Comparison of ENCODE assay signal across 36 cellular contexts in the genomic region with DNA sequence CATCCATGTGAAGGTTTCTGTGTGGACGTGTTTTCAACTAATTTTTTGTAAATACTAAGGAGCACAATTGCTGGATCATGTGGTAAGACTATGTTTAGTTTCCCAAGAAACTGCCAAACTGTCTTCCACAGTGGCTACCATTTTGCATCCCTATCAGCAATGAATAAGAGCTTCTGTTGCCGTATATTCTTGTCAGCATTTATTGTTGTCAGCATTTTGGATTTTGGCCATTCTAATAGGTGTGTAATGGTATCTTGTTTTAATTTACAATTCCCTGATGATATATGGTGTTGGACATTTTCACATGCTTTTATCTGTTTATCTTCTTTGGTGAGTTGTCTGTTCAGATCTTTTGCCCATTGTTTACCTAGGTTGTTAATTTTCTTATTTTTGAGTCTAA. TPM values are rescaled to one million over a fixed set of nuclear protein-coding genes. Genes with fewer than 3 reads are reported as not detected.
DNase-seq lines count a peak whose midpoint lies in the region; ATAC-seq, FAIRE-seq and TF ChIP-seq lines count a peak whose summit lies in the region.
"Had no signal": no experiment of that assay in that cellular context is flagged by ENCODE, and none has a peak within 500 bp of the region (broad histone marks: within the 10 kb centered on the region; RNA-seq: fewer than 3 reads in every experiment).

No MANE protein-coding gene starts in this region.

- H3K27me3 Mint-ChIP-seq in CD8-positive, alpha-beta T cell (ENCODE audit: low read depth) = no peaks in the 10 kb centered on the region
- H3K27me3 Mint-ChIP-seq: B cell; CD4-positive, alpha-beta memory T cell; CD4-positive, alpha-beta T cell; CD4-positive, CD25-positive, alpha-beta regulatory T cell; CD8-positive, alpha-beta memory T cell had no signal

- H3K9me1 ChIP-seq in K562 (ENCODE audit: control insufficient read depth, insufficient read depth, low read length) = no peaks in the 10 kb centered on the region

- POLR2A ChIA-PET in HepG2 (lab: Yijun Ruan, JAX) = no interaction called here
- POLR2A ChIA-PET in CD8-positive, alpha-beta T cell (lab: Charles Lee) = no interaction called here
- POLR2A ChIA-PET in K562 (lab: Yijun Ruan, JAX) = no interaction called here

- H2AFZ ChIP-seq in HepG2 (ENCODE audit: low read length) = no peak overlapping the region
- no peak overlapping the region for H2AFZ ChIP-seq in K562 (ENCODE audit: low read depth, low read length)

- H3K36me3 ChIP-seq in HepG2 (replicated peaks in 1 of 2; ENCODE audit: control insufficient read depth in 1 of 2, insufficient read depth in 2 of 2, low read length in 2 of 2) (no peaks in the 10 kb centered on the region), right lobe of liver (no peaks in the 10 kb centered on the region), K562 (ENCODE audit: control insufficient read depth, insufficient read depth, low read length) (no peaks in the 10 kb centered on the region)
- no peaks in the 10 kb centered on the region for H3K36me3 ChIP-seq in CD8-positive, alpha-beta T cell (ENCODE audit: insufficient read depth, low read length)
- H3K36me3 ChIP-seq: BE2C had no signal

- TF ChIP-seq EP300 in HepG2 (IDR thresholded peaks at IDR 0.05; ENCODE audit: low read depth in 2 of 2, low read length in 2 of 2) = no peak
- no peak for TF ChIP-seq EP300 in HepG2 (CRISPR knock-in tag; IDR thresholded peaks at IDR 0.05; ENCODE audit: borderline replicate concordance)
- no peak for TF ChIP-seq EP300 in K562 (IDR thresholded peaks at IDR 0.05; ENCODE audit: low read length)

- H3K9me3 ChIP-seq in HepG2 (ENCODE audit: low read length) (no peaks in the 10 kb centered on the region), right lobe of liver (no peaks in the 10 kb centered on the region), K562 (replicated peaks; ENCODE audit: control insufficient read depth, insufficient read depth, low read depth, low read length) (no peaks in the 10 kb centered on the region)
- H3K9me3 ChIP-seq in CD8-positive, alpha-beta T cell (ENCODE audit: low read length) = no peaks in the 10 kb centered on the region
- H3K9me3 ChIP-seq: A549, BE2C had no signal

- H3K9me3 Mint-ChIP-seq in CD8-positive, alpha-beta T cell = peaks cover 6% of the 10 kb centered on the region
- H3K9me3 Mint-ChIP-seq: CD4-positive, alpha-beta T cell had no signal

- H3K4me1 Mint-ChIP-seq in CD8-positive, alpha-beta T cell (ENCODE audit: low read depth) = no peaks in the 10 kb centered on the region
- H3K4me1 Mint-ChIP-seq: B cell; CD14-positive monocyte; CD8-positive, alpha-beta memory T cell had no signal

- in situ Hi-C loops in HepG2 (cut with HindIII; ENCODE audit: extremely low pct_ligation_motif_present, low pct_unique_long_range_greater_than_20kb) = no loop called here
- in situ Hi-C loops in K562 (cut with MboI) = no loop called here

- no peak overlapping the region for H3K9ac ChIP-seq in HepG2 (ENCODE audit: insufficient read depth, low read depth, low read length)
- no peak overlapping the region for H3K9ac ChIP-seq in K562 (ENCODE audit: insufficient read depth in 1 of 2, low read depth in 2 of 2, low read length in 2 of 2)
- H3K9ac ChIP-seq: BLaER1; BLaER1 treated with 17β-estradiol and CSF1 and Interleukin-3, amounts not matched to agents 10 nM and 100 nM had no signal

- no TSS peak for BruUV-seq in HepG2 (replicated peaks; lab: Mats Ljungman, UMichigan)
- BruUV-seq in K562 (replicated peaks; lab: Mats Ljungman, UMichigan) = no TSS peak

- CTCF ChIA-PET in HepG2 (lab: Yijun Ruan, JAX; ENCODE audit: low intra/inter-chr PET ratio, low total read pairs) (no interaction called here), K562 (lab: Yijun Ruan, JAX; ENCODE audit: low intra/inter-chr PET ratio) (no interaction called here)
- CTCF ChIA-PET in CD8-positive, alpha-beta T cell (lab: Charles Lee) = no interaction called here

- H3K79me2 ChIP-seq in HepG2 (ENCODE audit: insufficient read depth, low read length) = no peaks in the 10 kb centered on the region
- H3K79me2 ChIP-seq in K562 (ENCODE audit: control insufficient read depth, insufficient read depth, low read length) = no peaks in the 10 kb centered on the region

- WGBS in HepG2 (ENCODE audit: low lambda C conversion rate) = 44% methylated on average over 2 of the region's 2 CpGs
- WGBS in right lobe of liver (ENCODE audit: insufficient coverage, low coverage, low lambda C conversion rate, missing lambda C conversion rate) = 100% methylated on average over 2 of the region's 2 CpGs
- WGBS in K562 (ENCODE audit: insufficient coverage, low coverage, missing lambda C conversion rate) = 47% methylated on average over 2 of the region's 2 CpGs

- ATAC-seq in HepG2 (no peak), right lobe of liver (no peak), K562 (no peak), GM18909 (IDR thresholded peaks at IDR 0.05; ENCODE audit: poor library complexity, unreplicated experiment) (no peak), HG03565 (IDR thresholded peaks at IDR 0.05; ENCODE audit: unreplicated experiment) (no peak)
- ATAC-seq in CD8-positive, alpha-beta T cell = no peak
- ATAC-seq: A549 had no signal

- no peak for FAIRE-seq in HepG2 (lab: Jason Lieb, UNC)
- peak; percentile 11 for FAIRE-seq in D721Med (lab: Jason Lieb, UNC)
- no peak for FAIRE-seq in K562 (lab: Jason Lieb, UNC)
- FAIRE-seq: A204.1, A549 had no signal

- H3K27ac ChIP-seq in HepG2 (ENCODE audit: extremely low read length, insufficient read depth, low read length) (no peak overlapping the region), right lobe of liver (no peak overlapping the region), K562 (ENCODE audit: extremely low read depth, low read depth, low read length) (no peak overlapping the region)
- H3K27ac ChIP-seq in CD8-positive, alpha-beta T cell (ENCODE audit: low read depth, low read length) = no peak overlapping the region
- H3K27ac ChIP-seq: 22Rv1; A549; BLaER1; BLaER1 treated with 17β-estradiol and CSF1 and Interleukin-3, amounts not matched to agents 10 nM and 100 nM; C4-2B had no signal

- no peak for TF ChIP-seq POLR2A in HepG2 (IDR thresholded peaks at IDR 0.05; ENCODE audit: insufficient read depth in 1 of 2, low read depth in 2 of 2, low read length in 2 of 2)
- TF ChIP-seq POLR2A in right lobe of liver (IDR thresholded peaks at IDR 0.05) = no peak
- no peak for TF ChIP-seq POLR2A in K562 (conservative IDR thresholded peaks at IDR 0.05)

- DNase-seq in HepG2 (ENCODE audit: low spot score) (no peak), right lobe of liver (no peak), D721Med (ENCODE audit: insufficient read length, low spot score) (no peak), K562 (ENCODE audit: extremely low read depth in 1 of 4, low spot score in 3 of 4) (no peak), cerebellar nuclear complex (lab: John Stamatoyannopoulos, UW) (no peak)
- DNase-seq in CD8-positive, alpha-beta T cell = no peak
- DNase-seq: 8988T; ACHN; AML-193; BE2C; C1 segment of cervical spinal cord; Caco-2; Calu3; CD4-positive, alpha-beta memory T cell; CD4-positive, alpha-beta T cell; CD4-positive, CD25-positive, alpha-beta regulatory T cell; CD8-positive, alpha-beta memory T cell; COR-L47; DMS 273 treated with DMSO at 0.1 percent for 48 hours; DMS153; DMS53; DMS79; DMS79 treated with DMSO at 0.1 percent for 48 hours; DND-41; EL had no signal

- peaks cover 44% of the 10 kb centered on the region for H3K36me3 Mint-ChIP-seq in CD8-positive, alpha-beta T cell

- no peak for TF ChIP-seq CTCF in HepG2 (CRISPR knock-in tag; IDR thresholded peaks at IDR 0.05)
- no peak for TF ChIP-seq CTCF in right lobe of liver (IDR thresholded peaks at IDR 0.05)
- no peak for TF ChIP-seq CTCF in CD8-positive, alpha-beta T cell (IDR thresholded peaks at IDR 0.05)
- TF ChIP-seq CTCF in D721Med (IDR thresholded peaks at IDR 0.05; ENCODE audit: insufficient read depth, missing control alignments) = no peak
- no peak for TF ChIP-seq CTCF in K562 (IDR thresholded peaks at IDR 0.05 in 2 of 3, conservative IDR thresholded peaks at IDR 0.05 in 1 of 3; ENCODE audit: insufficient read depth in 2 of 3, low read depth in 1 of 3, low read length in 3 of 3)

- H3K4me3 ChIP-seq in HepG2 (replicated peaks in 1 of 3; ENCODE audit: insufficient read depth in 1 of 3, low read depth in 2 of 3, low read length in 3 of 3) (no peak overlapping the region), right lobe of liver (no peak overlapping the region), K562 (no peak overlapping the region)
- H3K4me3 ChIP-seq in CD8-positive, alpha-beta T cell (ENCODE audit: low read depth, low read length) = no peak overlapping the region
- H3K4me3 ChIP-seq: A549; BLaER1; BLaER1 treated with 17β-estradiol and CSF1 and Interleukin-3, amounts not matched to agents 10 nM and 100 nM had no signal

- no peaks in the 10 kb centered on the region for H3K27me3 ChIP-seq in HepG2 (ENCODE audit: control insufficient read depth in 1 of 2, insufficient read depth in 2 of 2, low read length in 2 of 2)
- no peaks in the 10 kb centered on the region for H3K27me3 ChIP-seq in right lobe of liver
- no peaks in the 10 kb centered on the region for H3K27me3 ChIP-seq in CD8-positive, alpha-beta T cell (ENCODE audit: insufficient read depth, low read length)
- H3K27me3 ChIP-seq in K562 (ENCODE audit: control insufficient read depth in 2 of 2, insufficient read depth in 2 of 2, low read length in 2 of 2) = no peaks in the 10 kb centered on the region
- H3K27me3 ChIP-seq: BE2C; BLaER1; BLaER1 treated with 17β-estradiol and CSF1 and Interleukin-3, amounts not matched to agents 10 nM and 100 nM had no signal

- H3K4me1 ChIP-seq in HepG2 (ENCODE audit: insufficient read depth, low read length) (peaks cover 20% of the 10 kb centered on the region), right lobe of liver (peaks cover 0 to 10% (median 6%) of the 10 kb centered on the region in 4 donors), K562 (replicated peaks in 1 of 2; ENCODE audit: control insufficient read depth in 2 of 2, insufficient read depth in 2 of 2, low read length in 2 of 2) (no peaks in the 10 kb centered on the region)
- no peaks in the 10 kb centered on the region for H3K4me1 ChIP-seq in CD8-positive, alpha-beta T cell (ENCODE audit: insufficient read depth, low read length)
- H3K4me1 ChIP-seq: BE2C; BLaER1; BLaER1 treated with 17β-estradiol and CSF1 and Interleukin-3, amounts not matched to agents 10 nM and 100 nM had no signal

- H3K4me2 ChIP-seq in HepG2 (ENCODE audit: low read depth, low read length) = no peak overlapping the region
- H3K4me2 ChIP-seq in K562 (ENCODE audit: insufficient read depth, low read length) = no peak overlapping the region
- H3K4me2 ChIP-seq: A549; BLaER1; BLaER1 treated with 17β-estradiol and CSF1 and Interleukin-3, amounts not matched to agents 10 nM and 100 nM had no signal

- no peak overlapping the region for H3K4me3 Mint-ChIP-seq in CD8-positive, alpha-beta T cell
- H3K4me3 Mint-ChIP-seq: B cell; CD14-positive monocyte; CD4-positive, alpha-beta memory T cell; CD4-positive, alpha-beta T cell; CD8-positive, alpha-beta memory T cell had no signal

- H4K20me1 ChIP-seq in HepG2 (ENCODE audit: insufficient read depth, low read length) (no peaks in the 10 kb centered on the region), K562 (replicated peaks; ENCODE audit: control insufficient read depth, insufficient read depth, low read length) (no peaks in the 10 kb centered on the region)
- H4K20me1 ChIP-seq: BLaER1; BLaER1 treated with 17β-estradiol and CSF1 and Interleukin-3, amounts not matched to agents 10 nM and 100 nM had no signal

- intact Hi-C loops in HepG2 (cut with micrococcal nuclease; ENCODE audit: unreplicated experiment) (no loop called here), right lobe of liver (cut with DNase I) (no loop called here), K562 (cut with micrococcal nuclease) (no loop called here)
- intact Hi-C loops in CD8-positive, alpha-beta T cell (cut with DNase I, micrococcal nuclease) = loop anchor here (10.0 kb wide), 1 partner anchor 1025 kb away; no protein-coding TSS in a partner anchor

- peak overlapping the region; percentile 3 for H3K27ac Mint-ChIP-seq in CD8-positive, alpha-beta T cell
- H3K27ac Mint-ChIP-seq: B cell; CD4-positive, alpha-beta T cell; CD4-positive, CD25-positive, alpha-beta regulatory T cell had no signal

- TF ChIP-seq RAD21 in HepG2 (CRISPR knock-in tag; IDR thresholded peaks at IDR 0.05) = no peak
- TF ChIP-seq RAD21 in K562 (CRISPR knock-in tag; conservative IDR thresholded peaks at IDR 0.05 in 1 of 2, IDR thresholded peaks at IDR 0.05 in 1 of 2) = no peak

RNA-seq across cellular contexts. Expression of gene SCRN3, which starts 34.5 kb away (rescaled TPM):
- total RNA-seq in HepG2 (2016; rRNA removed; fragmentation: Illumina TruSeq; extraction: Trizol) (11.3 and 16.8 TPM in 2 replicates), right lobe of liver (10 to 100 TPM; 13.9 to 21.1 (median 15.7) TPM), K562 (2014; rRNA removed) (14.0 and 21.8 TPM in 2 replicates), K562 (2014; rRNA removed; fragmentation: Illumina TruSeq; extraction: Trizol) (20.6 and 23.5 TPM in 2 replicates), K562 (2015; rRNA removed; fragmentation: Illumina TruSeq; extraction: Trizol) (20.0 and 20.4 TPM in 2 replicates), K562 (2021) (15.3 and 20.3 TPM in 2 replicates)
- total RNA-seq in HepG2 (2016; cell fraction: cytosol; rRNA removed; fragmentation: Illumina TruSeq; extraction: Trizol; ENCODE audit: low read depth) = 2.9 and 3.7 TPM in 2 replicates
- 11.1 and 20.2 TPM in 2 replicates for total RNA-seq in HepG2 (2016; cell fraction: insoluble cytoplasmic fraction; rRNA removed; fragmentation: Illumina TruSeq; extraction: Trizol)
- 8.6 and 8.8 TPM in 2 replicates for total RNA-seq in HepG2 (2016; cell fraction: membrane; rRNA removed; fragmentation: Illumina TruSeq; extraction: Trizol)
- 8.6 and 8.8 TPM in 2 replicates for total RNA-seq in HepG2 (2016; cell fraction: nucleus; rRNA removed; fragmentation: Illumina TruSeq; extraction: Trizol)
- polyA plus RNA-seq in HepG2 (2011; rRNA removed) (5.5 and 6.6 TPM in 2 replicates), K562 (2011; rRNA removed) (12.6 and 18.1 TPM in 2 replicates), K562 (2014; fragmentation: Illumina TruSeq; extraction: Trizol) (14.2 and 16.9 TPM in 2 replicates), K562 (2014; fragmentation: Nextera tagmentation; extraction: Ambion mirVana) (10 to 100 TPM in 1 of 2 experiments, 1 to 10 TPM in 1; 7.7 to 11.0 TPM), K562 (2014; rRNA removed) (20.2 and 21.3 TPM in 2 replicates)
- polyA plus RNA-seq in HepG2 (2011; cell fraction: cytosol; rRNA removed) = 4.3 and 5.4 TPM in 2 replicates
- polyA plus RNA-seq in HepG2 (2011; cell fraction: nucleus; rRNA removed) = 3.7 and 5.9 TPM in 2 replicates
- 8.0 and 12.9 TPM in 2 replicates for polyA plus RNA-seq in HepG2 (2012)
- 2.4 and 3.1 TPM in 2 replicates for polyA plus RNA-seq in HepG2 (2016; cell fraction: cytosol; fragmentation: Illumina TruSeq; extraction: Trizol; ENCODE audit: low read depth)
- polyA plus RNA-seq in HepG2 (2016; cell fraction: insoluble cytoplasmic fraction; fragmentation: Illumina TruSeq; extraction: Trizol; ENCODE audit: low read depth) = 14.3 and 17.8 TPM in 2 replicates
- 4.2 and 5.8 TPM in 2 replicates for polyA plus RNA-seq in HepG2 (2016; cell fraction: membrane; fragmentation: Illumina TruSeq; extraction: Trizol; ENCODE audit: low read depth)
- 9.7 and 10.3 TPM in 2 replicates for polyA plus RNA-seq in HepG2 (2016; cell fraction: nucleus; fragmentation: Illumina TruSeq; extraction: Trizol; ENCODE audit: insufficient read depth, low read depth)
- 3.5 and 3.7 TPM in 2 replicates for polyA minus RNA-seq in HepG2 (2011; rRNA and poly(A)+ RNA removed; ENCODE audit: low replicate concordance)
- polyA minus RNA-seq in HepG2 (2011; cell fraction: cytosol; rRNA and poly(A)+ RNA removed) = 4.6 and 6.5 TPM in 2 replicates
- polyA minus RNA-seq in HepG2 (2011; cell fraction: nucleus; rRNA and poly(A)+ RNA removed) = 14.2 and 17.8 TPM in 2 replicates
- 1 to 10 TPM; 5.9 to 7.3 TPM for total RNA-seq in CD8-positive, alpha-beta T cell
- total RNA-seq in K562 (2011; cell fraction: chromatin; rRNA removed; ENCODE audit: low replicate concordance) = 9.2 and 17.7 TPM in 2 replicates
- 7.5 and 8.5 TPM in 2 replicates for total RNA-seq in K562 (2011; cell fraction: nucleolus; rRNA removed)
- 12.6 and 16.1 TPM in 2 replicates for total RNA-seq in K562 (2011; cell fraction: nucleoplasm; rRNA removed)
- 4.9 and 8.2 TPM in 2 replicates for polyA plus RNA-seq in K562 (2011; cell fraction: cytosol; rRNA removed)
- 8.8 TPM in 2 replicates for polyA plus RNA-seq in K562 (2011; cell fraction: nucleus; rRNA removed)
- 17.9 and 21.3 TPM in 2 replicates for polyA plus RNA-seq in K562 (2012)
- 20.1 and 22.1 TPM in 2 replicates for polyA minus RNA-seq in K562 (2011; rRNA and poly(A)+ RNA removed)
- 8.8 and 9.4 TPM in 2 replicates for polyA minus RNA-seq in K562 (2011; cell fraction: cytosol; rRNA and poly(A)+ RNA removed)
- polyA minus RNA-seq in K562 (2011; cell fraction: nucleus; rRNA and poly(A)+ RNA removed) = 10.8 and 18.3 TPM in 2 replicates

RNA-seq across cellular contexts. Expression of gene GPR155, which starts 56.8 kb away (rescaled TPM):
- total RNA-seq in HepG2 (2016; rRNA removed; fragmentation: Illumina TruSeq; extraction: Trizol) = 0.04 and 0.15 TPM in 2 replicates
- 0.26 TPM in 1 of 2 replicates, not detected in the other for total RNA-seq in HepG2 (2016; cell fraction: cytosol; rRNA removed; fragmentation: Illumina TruSeq; extraction: Trizol; ENCODE audit: low read depth)
- total RNA-seq in HepG2 (2016; cell fraction: insoluble cytoplasmic fraction; rRNA removed; fragmentation: Illumina TruSeq; extraction: Trizol) = 0.03 and 0.15 TPM in 2 replicates
- total RNA-seq in HepG2 (2016; cell fraction: membrane; rRNA removed; fragmentation: Illumina TruSeq; extraction: Trizol) = 0.07 and 0.09 TPM in 2 replicates
- 0.16 and 0.31 TPM in 2 replicates for total RNA-seq in HepG2 (2016; cell fraction: nucleus; rRNA removed; fragmentation: Illumina TruSeq; extraction: Trizol)
- polyA plus RNA-seq in HepG2 (2011; rRNA removed) = 0.39 and 0.49 TPM in 2 replicates
- 0.13 and 0.23 TPM in 2 replicates for polyA plus RNA-seq in HepG2 (2011; cell fraction: cytosol; rRNA removed)
- 0.19 and 0.24 TPM in 2 replicates for polyA plus RNA-seq in HepG2 (2011; cell fraction: nucleus; rRNA removed)
- 0.44 and 0.63 TPM in 2 replicates for polyA plus RNA-seq in HepG2 (2012)
- 0.19 TPM in 1 of 2 replicates, not detected in the other for polyA plus RNA-seq in HepG2 (2016; cell fraction: cytosol; fragmentation: Illumina TruSeq; extraction: Trizol; ENCODE audit: low read depth)
- 0.09 TPM in 1 of 2 replicates, not detected in the other for polyA plus RNA-seq in HepG2 (2016; cell fraction: insoluble cytoplasmic fraction; fragmentation: Illumina TruSeq; extraction: Trizol; ENCODE audit: low read depth)
- polyA plus RNA-seq in HepG2 (2016; cell fraction: membrane; fragmentation: Illumina TruSeq; extraction: Trizol; ENCODE audit: low read depth) = 0.05 TPM in 1 of 2 replicates, not detected in the other
- 0.15 and 1.1 TPM in 2 replicates for polyA plus RNA-seq in HepG2 (2016; cell fraction: nucleus; fragmentation: Illumina TruSeq; extraction: Trizol; ENCODE audit: insufficient read depth, low read depth)
- polyA minus RNA-seq in HepG2 (2011; rRNA and poly(A)+ RNA removed; ENCODE audit: low replicate concordance) = 0.22 and 3.5 TPM in 2 replicates
- polyA minus RNA-seq in HepG2 (2011; cell fraction: cytosol; rRNA and poly(A)+ RNA removed) = 0.09 and 0.40 TPM in 2 replicates
- polyA minus RNA-seq in HepG2 (2011; cell fraction: nucleus; rRNA and poly(A)+ RNA removed) = 0.52 and 0.75 TPM in 2 replicates
- total RNA-seq in right lobe of liver = 10 to 100 TPM in 1 of 6 experiments, 1 to 10 TPM in 5; 6.5 to 11.3 (median 7.7) TPM
- total RNA-seq in CD8-positive, alpha-beta T cell = 10 to 100 TPM; 13.3 to 14.4 TPM
- total RNA-seq in K562 (2011; cell fraction: chromatin; rRNA removed; ENCODE audit: low replicate concordance) = 0.37 and 0.76 TPM in 2 replicates
- total RNA-seq in K562 (2011; cell fraction: nucleolus; rRNA removed) = 0.17 and 0.39 TPM in 2 replicates
- total RNA-seq in K562 (2011; cell fraction: nucleoplasm; rRNA removed) = 0.37 and 0.84 TPM in 2 replicates
- total RNA-seq in K562 (2014; rRNA removed) = 0.04 TPM in 1 of 2 replicates, not detected in the other
- 0.10 and 0.18 TPM in 2 replicates for total RNA-seq in K562 (2014; rRNA removed; fragmentation: Illumina TruSeq; extraction: Trizol)
- total RNA-seq in K562 (2015; rRNA removed; fragmentation: Illumina TruSeq; extraction: Trizol) = 0.08 and 0.11 TPM in 2 replicates
- 0.11 TPM in 2 replicates for total RNA-seq in K562 (2021)
- 0.40 and 0.49 TPM in 2 replicates for polyA plus RNA-seq in K562 (2011; rRNA removed)
- 0.07 and 0.16 TPM in 2 replicates for polyA plus RNA-seq in K562 (2011; cell fraction: cytosol; rRNA removed)
- polyA plus RNA-seq in K562 (2011; cell fraction: nucleus; rRNA removed) = 0.24 and 0.46 TPM in 2 replicates
- polyA plus RNA-seq in K562 (2012) = 0.12 and 0.49 TPM in 2 replicates
- 0.06 and 0.10 TPM in 2 replicates for polyA plus RNA-seq in K562 (2014; fragmentation: Illumina TruSeq; extraction: Trizol)
- polyA plus RNA-seq in K562 (2014; fragmentation: Nextera tagmentation; extraction: Ambion mirVana) = under 1 TPM; 0.04 to 0.11 TPM
- polyA plus RNA-seq in K562 (2014; rRNA removed) = 0.04 and 0.36 TPM in 2 replicates
- polyA minus RNA-seq in K562 (2011; rRNA and poly(A)+ RNA removed) = 0.28 and 0.33 TPM in 2 replicates
- not detected in 2 replicates for polyA minus RNA-seq in K562 (2011; cell fraction: cytosol; rRNA and poly(A)+ RNA removed)
- polyA minus RNA-seq in K562 (2011; cell fraction: nucleus; rRNA and poly(A)+ RNA removed) = 0.13 and 0.78 TPM in 2 replicates
- total RNA-seq: A673 had no signal

Comparison
In these comparisons a context has a peak if more than half of its experiments do, and no peak if none do; other contexts are left out.
1. intact Hi-C loops: an anchor here in CD8-positive, alpha-beta T cell (10.0 kb wide); none called in HepG2, right lobe of liver and K562.
2. Of the 241 proteins assayed by ChIP-seq in both HepG2 and K562: peak only in HepG2: MAFF and MAFK; only in K562: none; in both: none; in neither: 239.